ENCODE assay signal across 27 cellular contexts in genomic region chr7:90230834-90231233, GRCh38. TPM values are rescaled to one million over a fixed set of nuclear protein-coding genes. Genes with fewer than 3 reads are reported as not detected.
"Had no signal": no experiment of that assay in that cellular context is flagged by ENCODE, and none has a peak within 500 bp of the region (broad histone marks: within the 10 kb centered on the region; RNA-seq: fewer than 3 reads in every experiment).

No MANE protein-coding gene starts in this region.

- H3K4me1 Mint-ChIP-seq: activated naive CD4-positive, alpha-beta T cell treated with anti-CD3 and anti-CD28 coated beads, Interleukin-2, amount 10 ng/mL, durations not matched to agents 7 days and 5 days; activated naive CD8-positive, alpha-beta T cell treated with anti-CD3 and anti-CD28 coated beads, Interleukin-2, amount 10 ng/mL, durations not matched to agents 7 days and 5 days; immature natural killer cell; stimulated activated effector memory CD8-positive, alpha-beta T cell treated with anti-CD3 and anti-CD28 coated beads, Interleukin-12 subunit alpha, Interleukin-12 subunit beta, amount 100 ng/mL, for 72 hours had no signal

- H3K27me3 Mint-ChIP-seq: activated naive CD4-positive, alpha-beta T cell treated with anti-CD3 and anti-CD28 coated beads, Interleukin-2, amount 10 ng/mL, durations not matched to agents 7 days and 5 days; progenitor cell of endocrine pancreas had no signal

- H3K27ac ChIP-seq: brain microvascular endothelial cell, skin epidermis, tibial artery, WERI-Rb-1 had no signal

- H3K9me3 Mint-ChIP-seq: activated naive CD4-positive, alpha-beta T cell treated with anti-CD3 and anti-CD28 coated beads, Interleukin-2, amount 10 ng/mL, durations not matched to agents 7 days and 5 days; activated naive CD8-positive, alpha-beta T cell treated with anti-CD3 and anti-CD28 coated beads, Interleukin-2, amount 10 ng/mL, durations not matched to agents 7 days and 5 days; endodermal cell; mesothelial cell of epicardium; natural killer cell treated with Interleukin-12 subunit alpha and Interleukin-12 subunit beta and Interleukin-15 and Interleukin-18, amount 100 ng/mL, for 72 hours; stimulated activated effector memory CD8-positive, alpha-beta T cell treated with anti-CD3 and anti-CD28 coated beads, Interleukin-12 subunit alpha, Interleukin-12 subunit beta, amount 100 ng/mL, for 72 hours; stimulated activated naive CD8-positive, alpha-beta T cell treated with anti-CD3 and anti-CD28 coated beads, Interleukin-15, Interleukin-2, amounts not matched to agents 100 ng/mL and 50 ng/mL, for 24 hours; T-helper 2 cell treated with Interferon-gamma antibody and Interleukin-4, amounts not matched to agents 5 μg/mL and 100 μg/mL, for 36 hours had no signal

- DNase-seq: activated CD4-positive, alpha-beta T cell treated with anti-CD3 and anti-CD28 coated beads for 48 hours; activated CD4-positive, alpha-beta T cell treated with anti-CD3 and anti-CD28 coated beads, Interleukin-2, amount 50 U/mL, for 48 hours; activated CD8-positive, alpha-beta memory T cell treated with anti-CD3 and anti-CD28 coated beads for 24 hours; activated gamma-delta T cell; activated naive CD4-positive, alpha-beta T cell treated with anti-CD3 and anti-CD28 coated beads, Interleukin-2, amount 10 ng/mL, durations not matched to agents 7 days and 5 days; activated naive CD8-positive, alpha-beta T cell treated with anti-CD3 and anti-CD28 coated beads, Interleukin-2, amount 10 ng/mL, durations not matched to agents 7 days and 5 days; activated T-cell treated with anti-CD3 and anti-CD28 coated beads, Interleukin-2, amount 50 U/mL, for 1 hour; brain microvascular endothelial cell; endodermal cell; foreskin fibroblast; head of caudate nucleus; hypothalamus; immature natural killer cell; retina; stimulated activated CD4-positive, alpha-beta T cell treated with anti-CD3 and anti-CD28 coated beads, Interleukin-4, amount 100 ng/mL, for 24 hours; T-helper 1 cell; tibial artery; WERI-Rb-1 had no signal

- H3K36me3 ChIP-seq: brain microvascular endothelial cell, WERI-Rb-1 had no signal

- H3K27me3 ChIP-seq: ascending aorta, brain microvascular endothelial cell, tibial artery had no signal

- H3K27ac Mint-ChIP-seq: activated naive CD4-positive, alpha-beta T cell treated with anti-CD3 and anti-CD28 coated beads, Interleukin-2, amount 10 ng/mL, durations not matched to agents 7 days and 5 days; activated naive CD8-positive, alpha-beta T cell treated with anti-CD3 and anti-CD28 coated beads, Interleukin-2, amount 10 ng/mL, durations not matched to agents 7 days and 5 days; endodermal cell; immature natural killer cell; mesothelial cell of epicardium; natural killer cell treated with Interleukin-12 subunit alpha and Interleukin-12 subunit beta and Interleukin-15 and Interleukin-18, amount 100 ng/mL, for 72 hours; progenitor cell of endocrine pancreas; stimulated activated effector memory CD8-positive, alpha-beta T cell treated with anti-CD3 and anti-CD28 coated beads, Interleukin-12 subunit alpha, Interleukin-12 subunit beta, amount 100 ng/mL, for 72 hours; stimulated activated naive CD8-positive, alpha-beta T cell treated with anti-CD3 and anti-CD28 coated beads, Interleukin-15, Interleukin-2, amounts not matched to agents 100 ng/mL and 50 ng/mL, for 24 hours; T-helper 2 cell treated with Interferon-gamma antibody and Interleukin-4, amounts not matched to agents 5 μg/mL and 100 μg/mL, for 36 hours had no signal

- H3K9me3 ChIP-seq: ascending aorta, tibial artery had no signal

- H3K4me3 Mint-ChIP-seq: activated naive CD4-positive, alpha-beta T cell treated with anti-CD3 and anti-CD28 coated beads, Interleukin-2, amount 10 ng/mL, durations not matched to agents 7 days and 5 days; activated naive CD8-positive, alpha-beta T cell treated with anti-CD3 and anti-CD28 coated beads, Interleukin-2, amount 10 ng/mL, durations not matched to agents 7 days and 5 days; endodermal cell; immature natural killer cell; mesothelial cell of epicardium; natural killer cell treated with Interleukin-12 subunit alpha and Interleukin-12 subunit beta and Interleukin-15 and Interleukin-18, amount 100 ng/mL, for 72 hours; stimulated activated effector memory CD8-positive, alpha-beta T cell treated with anti-CD3 and anti-CD28 coated beads, Interleukin-12 subunit alpha, Interleukin-12 subunit beta, amount 100 ng/mL, for 72 hours; stimulated activated naive CD8-positive, alpha-beta T cell treated with anti-CD3 and anti-CD28 coated beads, Interleukin-15, Interleukin-2, amounts not matched to agents 100 ng/mL and 50 ng/mL, for 24 hours; T-helper 2 cell treated with Interferon-gamma antibody and Interleukin-4, amounts not matched to agents 5 μg/mL and 100 μg/mL, for 36 hours had no signal

- H3K4me3 ChIP-seq: ascending aorta, skin epidermis, tibial artery had no signal

- H3K4me1 ChIP-seq: ascending aorta, tibial artery had no signal

- H3K36me3 Mint-ChIP-seq: activated naive CD4-positive, alpha-beta T cell treated with anti-CD3 and anti-CD28 coated beads, Interleukin-2, amount 10 ng/mL, durations not matched to agents 7 days and 5 days; activated naive CD8-positive, alpha-beta T cell treated with anti-CD3 and anti-CD28 coated beads, Interleukin-2, amount 10 ng/mL, durations not matched to agents 7 days and 5 days; immature natural killer cell; mesothelial cell of epicardium; natural killer cell treated with Interleukin-12 subunit alpha and Interleukin-12 subunit beta and Interleukin-15 and Interleukin-18, amount 100 ng/mL, for 72 hours; stimulated activated effector memory CD8-positive, alpha-beta T cell treated with anti-CD3 and anti-CD28 coated beads, Interleukin-12 subunit alpha, Interleukin-12 subunit beta, amount 100 ng/mL, for 72 hours had no signal

RNA-seq across cellular contexts. Expression of gene CFAP69, which starts 14.1 kb away (rescaled TPM):
- polyA plus RNA-seq: immature natural killer cell had no signal

RNA-seq across cellular contexts. Expression of gene STEAP2, which starts 19.3 kb away (rescaled TPM):
- total RNA-seq: activated naive CD8-positive, alpha-beta T cell treated with anti-CD3 and anti-CD28 coated beads, Interleukin-2, amount 10 ng/mL, durations not matched to agents 7 days and 5 days; osteocyte had no signal
- polyA plus RNA-seq: immature natural killer cell had no signal
